Comparison of ENCODE assay signal across 9 cellular contexts in genomic region chr10:32004161-32004591, GRCh38. TPM values are rescaled to one million over a fixed set of nuclear protein-coding genes. Genes with fewer than 3 reads are reported as not detected.
DNase-seq lines count a peak whose midpoint lies in the region; ATAC-seq and TF ChIP-seq lines count a peak whose summit lies in the region.
"Had no signal": no experiment of that assay in that cellular context is flagged by ENCODE, and none has a peak within 500 bp of the region (broad histone marks: within the 10 kb centered on the region; RNA-seq: fewer than 3 reads in every experiment).

No MANE protein-coding gene starts in this region.

- H3K4me1 Mint-ChIP-seq in stimulated activated naive CD8-positive, alpha-beta T cell treated with anti-CD3 and anti-CD28 coated beads, Interleukin-15, Interleukin-2, amounts not matched to agents 100 ng/mL and 50 ng/mL, for 24 hours (ENCODE audit: low read depth), result no peaks in the 10 kb centered on the region

- peak overlapping the region; percentile 34 for H3K27ac Mint-ChIP-seq in stimulated activated naive CD8-positive, alpha-beta T cell treated with anti-CD3 and anti-CD28 coated beads, Interleukin-15, Interleukin-2, amounts not matched to agents 100 ng/mL and 50 ng/mL, for 24 hours

- H3K27ac ChIP-seq in iPS-18a (ENCODE audit: low read length) (peak overlapping the region; percentile 2), coronary artery (no peak overlapping the region)
- H3K27ac ChIP-seq: KMS-11 had no signal

- H3K4me3 Mint-ChIP-seq in stimulated activated naive CD8-positive, alpha-beta T cell treated with anti-CD3 and anti-CD28 coated beads, Interleukin-15, Interleukin-2, amounts not matched to agents 100 ng/mL and 50 ng/mL, for 24 hours, result no peak overlapping the region

- no peak overlapping the region for H3K9ac ChIP-seq in iPS-18a (ENCODE audit: low read length)
- H3K9ac ChIP-seq: KMS-11 had no signal

- no peak for TF ChIP-seq CTCF in coronary artery (IDR thresholded peaks at IDR 0.05)

- ATAC-seq in GM21717 (IDR thresholded peaks at IDR 0.05; ENCODE audit: unreplicated experiment), result no peak

- H3K27me3 ChIP-seq in iPS-18a (ENCODE audit: control insufficient read depth, insufficient read depth, low read length), result no peaks in the 10 kb centered on the region

- no peaks in the 10 kb centered on the region for H3K9me3 ChIP-seq in iPS-18a (ENCODE audit: control insufficient read depth, low read depth, low read length)

- peaks cover 11% of the 10 kb centered on the region for H3K36me3 ChIP-seq in iPS-18a (ENCODE audit: control insufficient read depth, low read depth, low read length)

- peak; percentile 5 for DNase-seq in NCI-H2171 treated with DMSO at 0.1 percent for 48 hours (lab: John Stamatoyannopoulos, UW)
- DNase-seq in NCI-H2171 (lab: John Stamatoyannopoulos, UW), result no peak
- peak; percentile 23 for DNase-seq in SK-N-DZ (ENCODE audit: low spot score)
- no peak for DNase-seq in central memory CD4-positive, alpha-beta T cell
- no peak for DNase-seq in coronary artery (ENCODE audit: low spot score)

- H3K9me3 Mint-ChIP-seq in stimulated activated naive CD8-positive, alpha-beta T cell treated with anti-CD3 and anti-CD28 coated beads, Interleukin-15, Interleukin-2, amounts not matched to agents 100 ng/mL and 50 ng/mL, for 24 hours, result no peaks in the 10 kb centered on the region

- H3K4me3 ChIP-seq in iPS-18a (ENCODE audit: low read length) (no peak overlapping the region), coronary artery (no peak overlapping the region)

- no peaks in the 10 kb centered on the region for H3K27me3 Mint-ChIP-seq in stimulated activated naive CD8-positive, alpha-beta T cell treated with anti-CD3 and anti-CD28 coated beads, Interleukin-15, Interleukin-2, amounts not matched to agents 100 ng/mL and 50 ng/mL, for 24 hours

- H3K4me1 ChIP-seq in iPS-18a (ENCODE audit: control insufficient read depth, low read depth, low read length), result peaks cover 47% of the 10 kb centered on the region

- peaks cover 15% of the 10 kb centered on the region for H3K36me3 Mint-ChIP-seq in stimulated activated naive CD8-positive, alpha-beta T cell treated with anti-CD3 and anti-CD28 coated beads, Interleukin-15, Interleukin-2, amounts not matched to agents 100 ng/mL and 50 ng/mL, for 24 hours (ENCODE audit: low read depth)

RNA-seq across cellular contexts. Expression of gene KIF5B, which starts 52.0 kb away (rescaled TPM):
- polyA plus RNA-seq in SK-N-DZ (2014; cell fraction: cytosol; rRNA removed), result 47.6 and 48.4 TPM in 2 replicates
- 34.3 and 34.4 TPM in 2 replicates for polyA plus RNA-seq in SK-N-DZ (2014; cell fraction: nucleus; rRNA removed)

Comparison
In these comparisons a context has a peak if more than half of its experiments do, and no peak if none do; other contexts are left out.
1. DNase-seq: peak in NCI-H2171 treated with DMSO at 0.1 percent for 48 hours (single experiment) and SK-N-DZ (single experiment); none in NCI-H2171 (single experiment), central memory CD4-positive, alpha-beta T cell (single experiment) and coronary artery (single experiment).